3 cellular contexts compared by ENCODE assay signal in genomic region chr9:108241384-108241783, GRCh38.
TF ChIP-seq lines count a peak whose summit lies in the region.

No MANE protein-coding gene starts in this region.

TF ChIP-seq in GM23338, 12 proteins besides CTCF, POLR2A, EP300 and RAD21:
- TF ChIP-seq ETS1 (IDR thresholded peaks at IDR 0.05): peak; percentile 70
- TF ChIP-seq STAT1 (IDR thresholded peaks at IDR 0.05; ENCODE audit: unreplicated experiment): no peak

TF ChIP-seq in HEK293T, 16 proteins besides CTCF, POLR2A, EP300 and RAD21:
- TF ChIP-seq ELF4 (IDR thresholded peaks at IDR 0.05) (no peak), ZNF384 (IDR thresholded peaks at IDR 0.05) (peak; percentile 80)

TF ChIP-seq in H1, 55 proteins besides CTCF, POLR2A, EP300 and RAD21:
- TF ChIP-seq SP4 (IDR thresholded peaks at IDR 0.05; ENCODE audit: low read length): no peak
- TF ChIP-seq ATF3 (IDR thresholded peaks at IDR 0.05; ENCODE audit: insufficient read depth, low read depth, low read length): peak; percentile 51; the same call in 1 of the 2 replicates
- TF ChIP-seq EGR1 (IDR thresholded peaks at IDR 0.05; ENCODE audit: borderline replicate concordance, low read depth, low read length): peak; percentile 55; the same call in 1 of the 2 replicates
- peak; percentile 85 for TF ChIP-seq USF2 (IDR thresholded peaks at IDR 0.05; ENCODE audit: low read length)
- peak; percentile 76 for TF ChIP-seq SIX5 (IDR thresholded peaks at IDR 0.05; ENCODE audit: low read depth, low read length)
- no peak for TF ChIP-seq RNF2 (IDR thresholded peaks at IDR 0.05; ENCODE audit: borderline replicate concordance, low read depth, low read length, missing control alignments, poor library complexity, severe bottlenecking)
